In genomic region chr12:107025691-107026090, GRCh38 we compare ENCODE assay signal across 26 cellular contexts. TPM values are rescaled to one million over a fixed set of nuclear protein-coding genes. Genes with fewer than 3 reads are reported as not detected.
A peak's percentile ranks its signal among the peaks of the same experiment; 100 is the strongest.
DNase-seq lines count a peak whose midpoint lies in the region; ATAC-seq, FAIRE-seq and TF ChIP-seq lines count a peak whose summit lies in the region.
"Had no signal": no experiment of that assay in that cellular context is flagged by ENCODE, and none has a peak within 500 bp of the region (broad histone marks: within the 10 kb centered on the region; RNA-seq: fewer than 3 reads in every experiment).

No MANE protein-coding gene starts in this region.

- DNase-seq in DMS53 (lab: John Stamatoyannopoulos, UW) (peak; percentile 44), DMS53 treated with DMSO at 0.1 percent for 48 hours (lab: John Stamatoyannopoulos, UW; ENCODE audit: unreplicated experiment) (no peak), adipocyte (ENCODE audit: low read depth) (peak; percentile 7), mucosa of descending colon (no peak)
- DNase-seq in stimulated activated effector memory CD8-positive, alpha-beta T cell treated with anti-CD3 and anti-CD28 coated beads, Interleukin-12 subunit alpha, Interleukin-12 subunit beta, amount 100 ng/mL, for 72 hours (ENCODE audit: low spot score in 2 of 2), result no peak
- no peak for DNase-seq in naive thymus-derived CD8-positive, alpha-beta T cell
- DNase-seq in activated T-cell treated with anti-CD3 and anti-CD28 coated beads, Interleukin-2, amount 50 U/mL, for 4 hours, result no peak
- DNase-seq: activated CD4-positive, alpha-beta T cell treated with anti-CD3 and anti-CD28 coated beads for 48 hours; activated naive CD4-positive, alpha-beta T cell treated with anti-CD3 and anti-CD28 coated beads, Interleukin-2, amount 10 ng/mL, durations not matched to agents 7 days and 5 days; activated T-cell treated with anti-CD3 and anti-CD28 coated beads, Interleukin-2, amount 50 U/mL, for 72 hours; amygdala; caudate nucleus; GDM1; heart right ventricle; left ventricle myocardium inferior; MM.1S; NCI-H1436 treated with DMSO at 0.1 percent for 48 hours; NCI-H2171; NCI-H526 treated with DMSO at 0.1 percent for 48 hours; stimulated activated CD4-positive, alpha-beta T cell treated with anti-CD3 and anti-CD28 coated beads, Interleukin-15, amount 100 ng/mL, for 24 hours; stomach had no signal

- H3K27ac Mint-ChIP-seq in stimulated activated effector memory CD8-positive, alpha-beta T cell treated with anti-CD3 and anti-CD28 coated beads, Interleukin-12 subunit alpha, Interleukin-12 subunit beta, amount 100 ng/mL, for 72 hours, result peak overlapping the region; percentile 99
- H3K27ac Mint-ChIP-seq in naive thymus-derived CD8-positive, alpha-beta T cell, result peak overlapping the region in 2 of 10 donors; percentile 3 to 11
- H3K27ac Mint-ChIP-seq: activated naive CD4-positive, alpha-beta T cell treated with anti-CD3 and anti-CD28 coated beads, Interleukin-2, amount 10 ng/mL, durations not matched to agents 7 days and 5 days; T-helper 1 cell treated with Interleukin-12 subunit alpha and Interleukin-12 subunit beta and Interleukin-4 antibody, amounts not matched to agents 30 μg/mL and 1 μg/mL, for 36 hours had no signal

- no peaks in the 10 kb centered on the region for H3K36me3 ChIP-seq in adipocyte (ENCODE audit: control insufficient read depth, insufficient read depth, low read length, severe bottlenecking)
- no peaks in the 10 kb centered on the region for H3K36me3 ChIP-seq in mucosa of descending colon (ENCODE audit: low read depth)

- ATAC-seq in stimulated activated effector memory CD8-positive, alpha-beta T cell treated with anti-CD3 and anti-CD28 coated beads, Interleukin-12 subunit alpha, Interleukin-12 subunit beta, amount 100 ng/mL, for 72 hours, result no peak
- ATAC-seq in naive thymus-derived CD8-positive, alpha-beta T cell, result no peak
- ATAC-seq in mucosa of descending colon, result no peak
- no peak for ATAC-seq in activated T-cell treated with anti-CD3 and anti-CD28 coated beads, Interleukin-2, amount 50 U/mL, for 4 hours
- ATAC-seq: activated T-cell treated with anti-CD3 and anti-CD28 coated beads, Interleukin-2, amount 50 U/mL, for 72 hours; heart right ventricle; sciatic nerve had no signal

- intact Hi-C loops in mucosa of descending colon (cut with DNase I, micrococcal nuclease), result no loop called here

- H3K9me3 ChIP-seq in adipocyte (ENCODE audit: control insufficient read depth, low read length), result no peaks in the 10 kb centered on the region
- no peaks in the 10 kb centered on the region for H3K9me3 ChIP-seq in mucosa of descending colon
- H3K9me3 ChIP-seq: heart right ventricle, left ventricle myocardium inferior, stomach, tibial nerve had no signal

- TF ChIP-seq CTCF in mucosa of descending colon (IDR thresholded peaks at IDR 0.05), result no peak

- H3K9ac ChIP-seq in adipocyte (ENCODE audit: low read length), result no peak overlapping the region

- H3K27me3 ChIP-seq in adipocyte (replicated peaks; ENCODE audit: control insufficient read depth, insufficient read depth, low read length), result no peaks in the 10 kb centered on the region
- H3K27me3 ChIP-seq: heart right ventricle, stomach, tibial nerve had no signal

- H3K4me1 ChIP-seq in adipocyte (ENCODE audit: control insufficient read depth, insufficient read depth, low read length) (peaks cover 24% of the 10 kb centered on the region), mucosa of descending colon (ENCODE audit: low read depth) (peaks cover 13% of the 10 kb centered on the region)

- H3K4me3 Mint-ChIP-seq in stimulated activated effector memory CD8-positive, alpha-beta T cell treated with anti-CD3 and anti-CD28 coated beads, Interleukin-12 subunit alpha, Interleukin-12 subunit beta, amount 100 ng/mL, for 72 hours, result no peak overlapping the region
- no peak overlapping the region for H3K4me3 Mint-ChIP-seq in naive thymus-derived CD8-positive, alpha-beta T cell
- H3K4me3 Mint-ChIP-seq in activated T-cell treated with anti-CD3 and anti-CD28 coated beads, Interleukin-2, amount 50 U/mL, for 4 hours, result no peak overlapping the region
- H3K4me3 Mint-ChIP-seq: activated naive CD4-positive, alpha-beta T cell treated with anti-CD3 and anti-CD28 coated beads, Interleukin-2, amount 10 ng/mL, durations not matched to agents 7 days and 5 days; activated T-cell treated with anti-CD3 and anti-CD28 coated beads, Interleukin-2, amount 50 U/mL, for 72 hours; T-helper 1 cell treated with Interleukin-12 subunit alpha and Interleukin-12 subunit beta and Interleukin-4 antibody, amounts not matched to agents 30 μg/mL and 1 μg/mL, for 36 hours had no signal

- no peaks in the 10 kb centered on the region for H3K27me3 Mint-ChIP-seq in naive thymus-derived CD8-positive, alpha-beta T cell
- H3K27me3 Mint-ChIP-seq in activated T-cell treated with anti-CD3 and anti-CD28 coated beads, Interleukin-2, amount 50 U/mL, for 4 hours (ENCODE audit: low read depth), result no peaks in the 10 kb centered on the region
- H3K27me3 Mint-ChIP-seq: activated naive CD4-positive, alpha-beta T cell treated with anti-CD3 and anti-CD28 coated beads, Interleukin-2, amount 10 ng/mL, durations not matched to agents 7 days and 5 days had no signal

- H3K9me3 Mint-ChIP-seq in stimulated activated effector memory CD8-positive, alpha-beta T cell treated with anti-CD3 and anti-CD28 coated beads, Interleukin-12 subunit alpha, Interleukin-12 subunit beta, amount 100 ng/mL, for 72 hours, result no peaks in the 10 kb centered on the region
- H3K9me3 Mint-ChIP-seq in naive thymus-derived CD8-positive, alpha-beta T cell, result no peaks in the 10 kb centered on the region
- no peaks in the 10 kb centered on the region for H3K9me3 Mint-ChIP-seq in activated T-cell treated with anti-CD3 and anti-CD28 coated beads, Interleukin-2, amount 50 U/mL, for 4 hours
- H3K9me3 Mint-ChIP-seq: activated naive CD4-positive, alpha-beta T cell treated with anti-CD3 and anti-CD28 coated beads, Interleukin-2, amount 10 ng/mL, durations not matched to agents 7 days and 5 days; activated T-cell treated with anti-CD3 and anti-CD28 coated beads, Interleukin-2, amount 50 U/mL, for 72 hours; T-helper 1 cell treated with Interleukin-12 subunit alpha and Interleukin-12 subunit beta and Interleukin-4 antibody, amounts not matched to agents 30 μg/mL and 1 μg/mL, for 36 hours had no signal

- H3K36me3 Mint-ChIP-seq in stimulated activated effector memory CD8-positive, alpha-beta T cell treated with anti-CD3 and anti-CD28 coated beads, Interleukin-12 subunit alpha, Interleukin-12 subunit beta, amount 100 ng/mL, for 72 hours, result peaks cover 3% of the 10 kb centered on the region
- H3K36me3 Mint-ChIP-seq in naive thymus-derived CD8-positive, alpha-beta T cell, result peaks cover 0 to 10% (median 8%) of the 10 kb centered on the region in 3 donors
- peaks cover 5% of the 10 kb centered on the region for H3K36me3 Mint-ChIP-seq in activated T-cell treated with anti-CD3 and anti-CD28 coated beads, Interleukin-2, amount 50 U/mL, for 4 hours (ENCODE audit: insufficient read depth)

- POLR2A ChIA-PET in naive thymus-derived CD8-positive, alpha-beta T cell (lab: Charles Lee), result no interaction called here

- FAIRE-seq in islet of Langerhans (lab: Jason Lieb, UNC), result peak; percentile 43
- FAIRE-seq: H1 had no signal

- H3K4me3 ChIP-seq in adipocyte (ENCODE audit: low read length) (no peak overlapping the region), mucosa of descending colon (no peak overlapping the region)
- H3K4me3 ChIP-seq: heart right ventricle, left ventricle myocardium inferior, stomach, tibial nerve had no signal

- H3K4me1 Mint-ChIP-seq in stimulated activated effector memory CD8-positive, alpha-beta T cell treated with anti-CD3 and anti-CD28 coated beads, Interleukin-12 subunit alpha, Interleukin-12 subunit beta, amount 100 ng/mL, for 72 hours, result peaks cover 31% of the 10 kb centered on the region
- peaks cover 5 to 44% (median 15%) of the 10 kb centered on the region in 4 donors for H3K4me1 Mint-ChIP-seq in naive thymus-derived CD8-positive, alpha-beta T cell
- H3K4me1 Mint-ChIP-seq in activated T-cell treated with anti-CD3 and anti-CD28 coated beads, Interleukin-2, amount 50 U/mL, for 4 hours (ENCODE audit: low read depth), result peaks cover 45% of the 10 kb centered on the region

RNA-seq across cellular contexts. Expression of gene MTERF2, which starts 38.7 kb away (rescaled TPM):
- 10 to 100 TPM; 13.1 to 14.3 TPM for total RNA-seq in naive thymus-derived CD8-positive, alpha-beta T cell
- 1 to 10 TPM; 4.4 to 9.3 (median 8.5) TPM for polyA plus RNA-seq in naive thymus-derived CD8-positive, alpha-beta T cell
- 10 to 100 TPM; 11.0 to 17.6 (median 12.0) TPM for total RNA-seq in mucosa of descending colon
- 1 to 10 TPM; 3.5 to 4.1 (median 3.8) TPM for total RNA-seq in activated T-cell treated with anti-CD3 and anti-CD28 coated beads, Interleukin-2, amount 50 U/mL, for 4 hours

Comparison
In these comparisons a context has a peak if more than half of its experiments do, and no peak if none do; other contexts are left out.
1. DNase-seq: peak in DMS53 (single experiment) and adipocyte (single experiment); none in DMS53 treated with DMSO at 0.1 percent for 48 hours (single experiment), stimulated activated effector memory CD8-positive, alpha-beta T cell treated with anti-CD3 and anti-CD28 coated beads, Interleukin-12 subunit alpha, Interleukin-12 subunit beta, amount 100 ng/mL, for 72 hours (0 of 2), naive thymus-derived CD8-positive, alpha-beta T cell (0 of 10), mucosa of descending colon (0 of 3) and activated T-cell treated with anti-CD3 and anti-CD28 coated beads, Interleukin-2, amount 50 U/mL, for 4 hours (single experiment).